In the genomic region with DNA sequence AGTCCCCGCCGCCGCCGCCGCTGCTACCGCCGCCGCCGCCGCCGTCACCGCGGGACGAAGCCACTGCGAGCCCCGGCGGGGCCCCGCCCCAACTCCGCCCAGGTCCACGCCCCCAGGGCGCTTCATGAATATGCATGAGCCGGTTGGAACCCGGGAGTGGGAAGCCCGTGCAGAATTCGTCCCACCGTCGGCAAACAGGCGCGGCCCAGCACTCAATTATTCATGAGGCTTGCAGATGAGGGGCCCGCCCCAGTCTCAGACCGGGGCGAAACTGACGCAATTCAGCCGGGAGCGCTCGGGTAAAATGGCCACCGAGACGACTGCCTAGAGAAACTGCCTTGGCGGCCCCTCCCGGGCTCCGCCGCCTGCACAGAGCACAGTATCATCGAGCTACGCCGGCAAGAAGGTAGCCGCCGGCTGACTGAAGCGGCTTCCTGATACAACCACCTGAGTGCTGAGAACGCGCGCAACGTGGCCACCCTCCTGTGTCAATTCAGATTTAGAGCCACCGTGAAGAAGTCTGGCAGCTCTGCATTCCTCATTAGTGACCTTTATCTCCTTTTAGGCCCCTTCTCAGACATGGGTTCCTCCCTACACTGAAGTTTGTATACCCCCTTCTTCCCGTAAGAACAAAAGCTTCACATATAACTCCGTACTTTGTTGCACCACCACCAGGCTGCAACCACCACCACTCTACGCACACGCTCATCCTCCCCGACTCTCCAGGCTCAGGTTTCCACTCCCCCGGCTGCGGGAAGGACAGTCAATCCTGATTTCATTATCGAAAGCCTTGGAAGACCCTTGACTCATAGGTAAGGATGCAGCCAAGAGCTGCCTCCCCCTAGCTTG, we compare ENCODE assay signal across 1 cellular context.
TF ChIP-seq lines count a peak whose summit lies in the region.

A gene with protein sequence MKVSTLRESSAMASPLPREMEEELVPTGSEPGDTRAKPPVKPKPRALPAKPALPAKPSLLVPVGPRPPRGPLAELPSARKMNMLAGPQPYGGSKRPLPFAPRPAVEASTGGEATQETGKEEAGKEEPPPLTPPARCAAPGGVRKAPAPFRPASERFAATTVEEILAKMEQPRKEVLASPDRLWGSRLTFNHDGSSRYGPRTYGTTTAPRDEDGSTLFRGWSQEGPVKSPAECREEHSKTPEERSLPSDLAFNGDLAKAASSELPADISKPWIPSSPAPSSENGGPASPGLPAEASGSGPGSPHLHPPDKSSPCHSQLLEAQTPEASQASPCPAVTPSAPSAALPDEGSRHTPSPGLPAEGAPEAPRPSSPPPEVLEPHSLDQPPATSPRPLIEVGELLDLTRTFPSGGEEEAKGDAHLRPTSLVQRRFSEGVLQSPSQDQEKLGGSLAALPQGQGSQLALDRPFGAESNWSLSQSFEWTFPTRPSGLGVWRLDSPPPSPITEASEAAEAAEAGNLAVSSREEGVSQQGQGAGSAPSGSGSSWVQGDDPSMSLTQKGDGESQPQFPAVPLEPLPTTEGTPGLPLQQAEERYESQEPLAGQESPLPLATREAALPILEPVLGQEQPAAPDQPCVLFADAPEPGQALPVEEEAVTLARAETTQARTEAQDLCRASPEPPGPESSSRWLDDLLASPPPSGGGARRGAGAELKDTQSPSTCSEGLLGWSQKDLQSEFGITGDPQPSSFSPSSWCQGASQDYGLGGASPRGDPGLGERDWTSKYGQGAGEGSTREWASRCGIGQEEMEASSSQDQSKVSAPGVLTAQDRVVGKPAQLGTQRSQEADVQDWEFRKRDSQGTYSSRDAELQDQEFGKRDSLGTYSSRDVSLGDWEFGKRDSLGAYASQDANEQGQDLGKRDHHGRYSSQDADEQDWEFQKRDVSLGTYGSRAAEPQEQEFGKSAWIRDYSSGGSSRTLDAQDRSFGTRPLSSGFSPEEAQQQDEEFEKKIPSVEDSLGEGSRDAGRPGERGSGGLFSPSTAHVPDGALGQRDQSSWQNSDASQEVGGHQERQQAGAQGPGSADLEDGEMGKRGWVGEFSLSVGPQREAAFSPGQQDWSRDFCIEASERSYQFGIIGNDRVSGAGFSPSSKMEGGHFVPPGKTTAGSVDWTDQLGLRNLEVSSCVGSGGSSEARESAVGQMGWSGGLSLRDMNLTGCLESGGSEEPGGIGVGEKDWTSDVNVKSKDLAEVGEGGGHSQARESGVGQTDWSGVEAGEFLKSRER (N-terminal part only) (minus strand): TSS at position 67 of the 849 bp plus-strand sequence. CDS start 3,067 bp downstream, outside the sequence.

TF ChIP-seq in liver, 16 proteins besides CTCF, POLR2A, EP300 and RAD21 (continued from another document):
- TF ChIP-seq, protein P1, sequence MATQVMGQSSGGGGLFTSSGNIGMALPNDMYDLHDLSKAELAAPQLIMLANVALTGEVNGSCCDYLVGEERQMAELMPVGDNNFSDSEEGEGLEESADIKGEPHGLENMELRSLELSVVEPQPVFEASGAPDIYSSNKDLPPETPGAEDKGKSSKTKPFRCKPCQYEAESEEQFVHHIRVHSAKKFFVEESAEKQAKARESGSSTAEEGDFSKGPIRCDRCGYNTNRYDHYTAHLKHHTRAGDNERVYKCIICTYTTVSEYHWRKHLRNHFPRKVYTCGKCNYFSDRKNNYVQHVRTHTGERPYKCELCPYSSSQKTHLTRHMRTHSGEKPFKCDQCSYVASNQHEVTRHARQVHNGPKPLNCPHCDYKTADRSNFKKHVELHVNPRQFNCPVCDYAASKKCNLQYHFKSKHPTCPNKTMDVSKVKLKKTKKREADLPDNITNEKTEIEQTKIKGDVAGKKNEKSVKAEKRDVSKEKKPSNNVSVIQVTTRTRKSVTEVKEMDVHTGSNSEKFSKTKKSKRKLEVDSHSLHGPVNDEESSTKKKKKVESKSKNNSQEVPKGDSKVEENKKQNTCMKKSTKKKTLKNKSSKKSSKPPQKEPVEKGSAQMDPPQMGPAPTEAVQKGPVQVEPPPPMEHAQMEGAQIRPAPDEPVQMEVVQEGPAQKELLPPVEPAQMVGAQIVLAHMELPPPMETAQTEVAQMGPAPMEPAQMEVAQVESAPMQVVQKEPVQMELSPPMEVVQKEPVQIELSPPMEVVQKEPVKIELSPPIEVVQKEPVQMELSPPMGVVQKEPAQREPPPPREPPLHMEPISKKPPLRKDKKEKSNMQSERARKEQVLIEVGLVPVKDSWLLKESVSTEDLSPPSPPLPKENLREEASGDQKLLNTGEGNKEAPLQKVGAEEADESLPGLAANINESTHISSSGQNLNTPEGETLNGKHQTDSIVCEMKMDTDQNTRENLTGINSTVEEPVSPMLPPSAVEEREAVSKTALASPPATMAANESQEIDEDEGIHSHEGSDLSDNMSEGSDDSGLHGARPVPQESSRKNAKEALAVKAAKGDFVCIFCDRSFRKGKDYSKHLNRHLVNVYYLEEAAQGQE (IDR thresholded peaks at IDR 0.05) = peak; percentile 61
- TF ChIP-seq TAF1 (conservative IDR thresholded peaks at IDR 0.05) (peak; percentile 87), FOXA2 (IDR thresholded peaks at IDR 0.05) (no peak), RXRA (IDR thresholded peaks at IDR 0.05) (peak; percentile 46 to 66), FOXA1 (IDR thresholded peaks at IDR 0.05) (no peak), YY1 (IDR thresholded peaks at IDR 0.05) (peak; percentile 98), JUND (IDR thresholded peaks at IDR 0.05) (peak in 1 of 2 donors; percentile 72), EGR1 (IDR thresholded peaks at IDR 0.05; ENCODE audit: low read depth in 2 of 2) (no peak)
- TF ChIP-seq, protein P2, sequence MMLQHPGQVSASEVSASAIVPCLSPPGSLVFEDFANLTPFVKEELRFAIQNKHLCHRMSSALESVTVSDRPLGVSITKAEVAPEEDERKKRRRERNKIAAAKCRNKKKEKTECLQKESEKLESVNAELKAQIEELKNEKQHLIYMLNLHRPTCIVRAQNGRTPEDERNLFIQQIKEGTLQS (IDR thresholded peaks at IDR 0.05) = peak; percentile 90
- TF ChIP-seq, protein P3, sequence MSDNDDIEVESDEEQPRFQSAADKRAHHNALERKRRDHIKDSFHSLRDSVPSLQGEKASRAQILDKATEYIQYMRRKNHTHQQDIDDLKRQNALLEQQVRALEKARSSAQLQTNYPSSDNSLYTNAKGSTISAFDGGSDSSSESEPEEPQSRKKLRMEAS (IDR thresholded peaks at IDR 0.05) = peak; percentile 39
